10 cellular contexts compared by ENCODE assay signal in genomic region chr5:174503461-174504265, GRCh38.
A peak's percentile ranks its signal among the peaks of the same experiment; 100 is the strongest.
DNase-seq lines count a peak whose midpoint lies in the region; ATAC-seq and TF ChIP-seq lines count a peak whose summit lies in the region.
"Had no signal": no experiment of that assay in that cellular context is flagged by ENCODE, and none has a peak within 500 bp of the region (broad histone marks: within the 10 kb centered on the region; RNA-seq: fewer than 3 reads in every experiment).

No MANE protein-coding gene starts in this region.

- no peak for TF ChIP-seq RAD21 in SK-N-SH (IDR thresholded peaks at IDR 0.05; ENCODE audit: low read length)

- no peak overlapping the region for H2AFZ ChIP-seq in SK-N-SH (ENCODE audit: low read depth)

- CTCF ChIA-PET in SK-N-SH (lab: Yijun Ruan, JAX), result interaction anchor here (0.5 to 1.5 kb wide), 2 partner anchors 11 to 84 kb away, joined by 4 to 5 read pairs; no protein-coding TSS in a partner anchor

- no peak for ATAC-seq in HG03460 (IDR thresholded peaks at IDR 0.05; ENCODE audit: unreplicated experiment)

- H3K36me3 Mint-ChIP-seq in activated T-helper 2 cell treated with anti-CD3 and anti-CD28 coated beads, Interferon-gamma antibody, Interleukin-2, Interleukin-4, amounts not matched to agents 10 μg/mL and 5 μg/mL and 100 μg/mL, durations not matched to agents 14 hours and 24 hours and 36 hours (ENCODE audit: low read depth), result no peaks in the 10 kb centered on the region

- H3K9me3 Mint-ChIP-seq in activated T-helper 2 cell treated with anti-CD3 and anti-CD28 coated beads, Interferon-gamma antibody, Interleukin-2, Interleukin-4, amounts not matched to agents 10 μg/mL and 5 μg/mL and 100 μg/mL, durations not matched to agents 14 hours and 24 hours and 36 hours, result peaks cover 15% of the 10 kb centered on the region

- no peaks in the 10 kb centered on the region for H3K79me2 ChIP-seq in SK-N-SH (ENCODE audit: insufficient read depth)

- WGBS in SK-N-SH (ENCODE audit: low lambda C conversion rate), result 53% methylated on average over 17 of the region's 17 CpGs
- 39 to 45% methylated on average over 14 to 17 of the region's 17 CpGs for WGBS in transverse colon (ENCODE audit: low coverage in 1 of 2), 2 donors

- H3K4me1 ChIP-seq in SK-N-SH (ENCODE audit: control insufficient read depth in 1 of 2, insufficient read depth in 2 of 2, low read depth in 1 of 2, low read length in 1 of 2) (peaks cover 0 to 9% of the 10 kb centered on the region in 2 experiments; a peak in 2 of 4 replicates), transverse colon (peaks cover 0 to 3% (median 0%) of the 10 kb centered on the region in 4 donors)

- TF ChIP-seq EP300 in SK-N-SH (IDR thresholded peaks at IDR 0.05; ENCODE audit: borderline replicate concordance in 1 of 2, low read depth in 1 of 2, low read length in 1 of 2), result no peak
- TF ChIP-seq EP300 in transverse colon (IDR thresholded peaks at IDR 0.05; ENCODE audit: low read depth), result no peak

- H3K4me2 ChIP-seq in SK-N-SH, result no peak overlapping the region

- no peaks in the 10 kb centered on the region for H3K36me3 ChIP-seq in SK-N-SH (replicated peaks in 1 of 2; ENCODE audit: control insufficient read depth in 1 of 2, insufficient read depth in 2 of 2, low read length in 1 of 2)
- no peaks in the 10 kb centered on the region for H3K36me3 ChIP-seq in transverse colon

- no peak overlapping the region for H3K4me3 ChIP-seq in SK-N-SH (ENCODE audit: low read depth in 2 of 2, low read length in 1 of 2)
- peak overlapping the region in 1 of 2 donors; percentile 16 for H3K4me3 ChIP-seq in foreskin fibroblast (ENCODE audit: low read depth in 1 of 2, low read length in 2 of 2)
- H3K4me3 ChIP-seq in transverse colon, result no peak overlapping the region

- intact Hi-C loops in transverse colon (cut with DNase I; ENCODE audit: low total_unique reads), result no loop called here
- intact Hi-C loops in activated T-helper 2 cell treated with anti-CD3 and anti-CD28 coated beads, Interferon-gamma antibody, Interleukin-2, Interleukin-4, amounts not matched to agents 10 μg/mL and 5 μg/mL and 100 μg/mL, durations not matched to agents 14 hours and 24 hours and 36 hours (cut with micrococcal nuclease), result no loop called here

- H3K27ac ChIP-seq in SK-N-SH (ENCODE audit: low read depth in 2 of 2, low read length in 1 of 2) (no peak overlapping the region), transverse colon (peak overlapping the region in 1 of 4 donors; percentile 8)

- no peaks in the 10 kb centered on the region for H3K4me1 Mint-ChIP-seq in activated T-helper 2 cell treated with anti-CD3 and anti-CD28 coated beads, Interferon-gamma antibody, Interleukin-2, Interleukin-4, amounts not matched to agents 10 μg/mL and 5 μg/mL and 100 μg/mL, durations not matched to agents 14 hours and 24 hours and 36 hours (ENCODE audit: low read depth)

- no peaks in the 10 kb centered on the region for H3K27me3 Mint-ChIP-seq in activated T-helper 2 cell treated with anti-CD3 and anti-CD28 coated beads, Interferon-gamma antibody, Interleukin-2, Interleukin-4, amounts not matched to agents 10 μg/mL and 5 μg/mL and 100 μg/mL, durations not matched to agents 14 hours and 24 hours and 36 hours (ENCODE audit: low read depth)

- TF ChIP-seq CTCF in SK-N-SH (IDR thresholded peaks at IDR 0.05) (no peak), foreskin fibroblast (IDR thresholded peaks at IDR 0.05; ENCODE audit: low read depth, low read length) (no peak), transverse colon (IDR thresholded peaks at IDR 0.05) (no peak)

- DNase-seq in NCI-H1417 (lab: John Stamatoyannopoulos, UW), result peak in 2 of 3 experiments; percentile 47 to 58
- DNase-seq in NCI-H1417 treated with DMSO at 0.1 percent for 48 hours (lab: John Stamatoyannopoulos, UW), result no peak
- no peak for DNase-seq in SK-N-SH
- peak; percentile 63 to 77 for DNase-seq in foreskin fibroblast
- DNase-seq in transverse colon, result peak; percentile 52
- no peak for DNase-seq in activated CD4-positive, alpha-beta T cell treated with anti-CD3 and anti-CD28 coated beads, Interleukin-2, amount 50 U/mL, for 1 hour
- no peak for DNase-seq in activated T-helper 2 cell treated with anti-CD3 and anti-CD28 coated beads, Interferon-gamma antibody, Interleukin-2, Interleukin-4, amounts not matched to agents 10 μg/mL and 5 μg/mL and 100 μg/mL, durations not matched to agents 14 hours and 24 hours and 36 hours (ENCODE audit: low spot score)
- DNase-seq: glutamatergic neuron, right cardiac atrium had no signal

- TF ChIP-seq POLR2A in transverse colon (IDR thresholded peaks at IDR 0.05), result no peak

- no peak overlapping the region for H3K9ac ChIP-seq in SK-N-SH

- H3K27me3 ChIP-seq in SK-N-SH (ENCODE audit: insufficient read depth) (no peaks in the 10 kb centered on the region), transverse colon (no peaks in the 10 kb centered on the region)

- no peak overlapping the region for H3K4me3 Mint-ChIP-seq in activated T-helper 2 cell treated with anti-CD3 and anti-CD28 coated beads, Interferon-gamma antibody, Interleukin-2, Interleukin-4, amounts not matched to agents 10 μg/mL and 5 μg/mL and 100 μg/mL, durations not matched to agents 14 hours and 24 hours and 36 hours (ENCODE audit: low read depth)

- H3K9me2 ChIP-seq in SK-N-SH, result no peaks in the 10 kb centered on the region

- H3K27ac Mint-ChIP-seq in activated T-helper 2 cell treated with anti-CD3 and anti-CD28 coated beads, Interferon-gamma antibody, Interleukin-2, Interleukin-4, amounts not matched to agents 10 μg/mL and 5 μg/mL and 100 μg/mL, durations not matched to agents 14 hours and 24 hours and 36 hours, result no peak overlapping the region

- in situ Hi-C loops in transverse colon (cut with MboI; ENCODE audit: low pct_ligation_motif_present in 1 of 4, low pct_unique_long_range_greater_than_20kb in 1 of 4, low sequenced_read_pairs in 3 of 4), result no loop called here

- POLR2A ChIA-PET in SK-N-SH (lab: Yijun Ruan, JAX), result no interaction called here

- H4K20me1 ChIP-seq in SK-N-SH (ENCODE audit: insufficient read depth), result no peaks in the 10 kb centered on the region

- no peaks in the 10 kb centered on the region for H3K9me3 ChIP-seq in SK-N-SH
- H3K9me3 ChIP-seq in transverse colon, result peaks cover under 1 to 1% of the 10 kb centered on the region in 2 donors

- H3F3A ChIP-seq in SK-N-SH (replicated peaks; ENCODE audit: insufficient read depth), result no peaks in the 10 kb centered on the region

TF ChIP-seq in SK-N-SH, 30 proteins besides CTCF, POLR2A, EP300 and RAD21:
- no peak for TF ChIP-seq IRF3 (IDR thresholded peaks at IDR 0.05; ENCODE audit: low read depth, low read length)
- no peak for TF ChIP-seq REST (IDR thresholded peaks at IDR 0.05; ENCODE audit: low read depth, low read length)
- 0 out of 2 replicates have a peak, but pooled peaks have one; percentile 13 for TF ChIP-seq PBX3 (IDR thresholded peaks at IDR 0.05)
TF ChIP-seq in SK-N-SH: peak in this region for 1.

Comparison
In these comparisons a context has a peak if more than half of its experiments do, and no peak if none do; other contexts are left out.
1. DNase-seq: peak in NCI-H1417 (2 of 3), foreskin fibroblast (2 of 2) and transverse colon (single experiment); none in NCI-H1417 treated with DMSO at 0.1 percent for 48 hours (single experiment), SK-N-SH (single experiment), activated CD4-positive, alpha-beta T cell treated with anti-CD3 and anti-CD28 coated beads, Interleukin-2, amount 50 U/mL, for 1 hour (single experiment) and activated T-helper 2 cell treated with anti-CD3 and anti-CD28 coated beads, Interferon-gamma antibody, Interleukin-2, Interleukin-4, amounts not matched to agents 10 μg/mL and 5 μg/mL and 100 μg/mL, durations not matched to agents 14 hours and 24 hours and 36 hours (single experiment).